ENCODE assay signal across 14 cellular contexts in genomic region chr3:48945856-48946549, GRCh38. TPM values are rescaled to one million over a fixed set of nuclear protein-coding genes. Genes with fewer than 3 reads are reported as not detected.
A peak's percentile ranks its signal among the peaks of the same experiment; 100 is the strongest.
DNase-seq lines count a peak whose midpoint lies in the region; ATAC-seq and TF ChIP-seq lines count a peak whose summit lies in the region.
"Had no signal": no experiment of that assay in that cellular context is flagged by ENCODE, and none has a peak within 500 bp of the region (broad histone marks: within the 10 kb centered on the region; RNA-seq: fewer than 3 reads in every experiment).

No MANE protein-coding gene starts in this region.

- POLR2A ChIA-PET in CD4-positive, alpha-beta memory T cell (lab: Charles Lee; ENCODE audit: partially characterized antibody) = no interaction called here
- POLR2A ChIA-PET in WTC11 (lab: Charles Lee) = no interaction called here

- H3K4me1 Mint-ChIP-seq in CD4-positive, alpha-beta memory T cell = peaks cover 20 to 31% (median 26%) of the 10 kb centered on the region in 4 donors
- H3K4me1 Mint-ChIP-seq in WTC11 (peaks cover 6% of the 10 kb centered on the region), natural killer cell (peaks cover 27 to 39% of the 10 kb centered on the region in 2 donors)

- DNase-seq in CD4-positive, alpha-beta memory T cell = no peak
- DNase-seq in WTC11 (ENCODE audit: low spot score) (no peak), natural killer cell (no peak), NCI-H187 treated with DMSO at 0.1 percent for 48 hours (lab: John Stamatoyannopoulos, UW) (no peak), DMS79 (lab: John Stamatoyannopoulos, UW) (no peak)
- DNase-seq: activated CD4-positive, alpha-beta T cell treated with anti-CD3 and anti-CD28 coated beads for 1 hour; aorta; colonic mucosa; GOT3; mesendoderm; thyroid gland had no signal

- H3K27ac Mint-ChIP-seq in CD4-positive, alpha-beta memory T cell = peak overlapping the region in 6 of 7 donors; percentile 36 to 90 (median 68)
- peak overlapping the region; percentile 61 for H3K27ac Mint-ChIP-seq in WTC11
- H3K27ac Mint-ChIP-seq in natural killer cell = peak overlapping the region; percentile 50 to 72

- peak overlapping the region; percentile 30; the same call in 1 of the 2 replicates for H3K4me3 ChIP-seq in BLaER1
- H3K4me3 ChIP-seq in CD4-positive, alpha-beta memory T cell (ENCODE audit: low read length in 2 of 2) = no peak overlapping the region
- H3K4me3 ChIP-seq: colonic mucosa, right atrium auricular region, thyroid gland had no signal

- H3K4me1 ChIP-seq in BLaER1 = peaks cover 59% of the 10 kb centered on the region
- peaks cover 6% of the 10 kb centered on the region for H3K4me1 ChIP-seq in CD4-positive, alpha-beta memory T cell (ENCODE audit: insufficient read depth, low read length)
- H3K4me1 ChIP-seq: colonic mucosa had no signal

- TF ChIP-seq CTCF in WTC11 (IDR thresholded peaks at IDR 0.05) = no peak
- no peak for TF ChIP-seq CTCF in natural killer cell (IDR thresholded peaks at IDR 0.05)

- intact Hi-C loops in CD4-positive, alpha-beta memory T cell (cut with micrococcal nuclease) = no loop called here
- intact Hi-C loops in natural killer cell (cut with micrococcal nuclease) = no loop called here

- H3K36me3 ChIP-seq in BLaER1 = peaks cover 41% of the 10 kb centered on the region; the same call in 1 of the 2 replicates
- H3K36me3 ChIP-seq in CD4-positive, alpha-beta memory T cell (ENCODE audit: insufficient read depth, low read length) = peaks cover 5% of the 10 kb centered on the region
- H3K36me3 ChIP-seq: colonic mucosa, right atrium auricular region, thyroid gland had no signal

- H3K9me3 Mint-ChIP-seq in CD4-positive, alpha-beta memory T cell = no peaks in the 10 kb centered on the region
- H3K9me3 Mint-ChIP-seq in WTC11 (no peaks in the 10 kb centered on the region), natural killer cell (no peaks in the 10 kb centered on the region)

- H4K20me1 ChIP-seq in BLaER1 = peaks cover 25% of the 10 kb centered on the region

- no peaks in the 10 kb centered on the region for H3K27me3 ChIP-seq in BLaER1
- H3K27me3 ChIP-seq in CD4-positive, alpha-beta memory T cell (ENCODE audit: insufficient read depth, low read length) = no peaks in the 10 kb centered on the region
- H3K27me3 ChIP-seq: colonic mucosa, right atrium auricular region, thyroid gland had no signal

- peak overlapping the region; percentile 71 for H3K27ac ChIP-seq in BLaER1
- H3K27ac ChIP-seq in CD4-positive, alpha-beta memory T cell (ENCODE audit: low read depth, low read length) = no peak overlapping the region
- H3K27ac ChIP-seq: colonic mucosa, thyroid gland had no signal

- peak overlapping the region; percentile 69 for H3K9ac ChIP-seq in BLaER1

- ATAC-seq in WTC11 (no peak), natural killer cell (no peak), HG02852 (IDR thresholded peaks at IDR 0.05; ENCODE audit: unreplicated experiment) (no peak)

- CTCF ChIA-PET in CD4-positive, alpha-beta memory T cell (lab: Charles Lee; ENCODE audit: partially characterized antibody) = no interaction called here
- CTCF ChIA-PET in WTC11 (lab: Charles Lee) = interaction anchor here (0.9 kb wide), 1 partner anchor 14 kb away, joined by 3 read pairs; no protein-coding TSS in a partner anchor

- H3K4me2 ChIP-seq in BLaER1 = peak overlapping the region; percentile 85

- H3K27me3 Mint-ChIP-seq in CD4-positive, alpha-beta memory T cell = no peaks in the 10 kb centered on the region
- H3K27me3 Mint-ChIP-seq in WTC11 (ENCODE audit: low read depth) (no peaks in the 10 kb centered on the region), natural killer cell (ENCODE audit: low read depth in 2 of 2) (no peaks in the 10 kb centered on the region)

- no peaks in the 10 kb centered on the region for H3K9me3 ChIP-seq in BLaER1
- no peaks in the 10 kb centered on the region for H3K9me3 ChIP-seq in CD4-positive, alpha-beta memory T cell (ENCODE audit: control insufficient read depth in 1 of 2, low read length in 2 of 2)
- H3K9me3 ChIP-seq: colonic mucosa, right atrium auricular region, thyroid gland had no signal

- no peak overlapping the region for H3K4me3 Mint-ChIP-seq in CD4-positive, alpha-beta memory T cell
- H3K4me3 Mint-ChIP-seq in WTC11 = no peak overlapping the region
- H3K4me3 Mint-ChIP-seq in natural killer cell = no peak overlapping the region

- peaks cover 5 to 16% of the 10 kb centered on the region in 2 donors for H3K36me3 Mint-ChIP-seq in CD4-positive, alpha-beta memory T cell
- peaks cover 2% of the 10 kb centered on the region; the same call in 1 of the 2 replicates for H3K36me3 Mint-ChIP-seq in WTC11
- no peaks in the 10 kb centered on the region for H3K36me3 Mint-ChIP-seq in natural killer cell

TF ChIP-seq in WTC11, 78 proteins besides CTCF, POLR2A, EP300 and RAD21 (continues in another document):
- TF ChIP-seq CBFB (CRISPR knock-in tag; IDR thresholded peaks at IDR 0.05; ENCODE audit: low read depth) (no peak), ELF4 (CRISPR knock-in tag; IDR thresholded peaks at IDR 0.05; ENCODE audit: low read depth) (no peak), E2F1 (CRISPR knock-in tag; IDR thresholded peaks at IDR 0.05) (no peak), IRF2 (CRISPR knock-in tag; IDR thresholded peaks at IDR 0.05; ENCODE audit: borderline replicate concordance, low read depth) (no peak), OVOL2 (CRISPR knock-in tag; IDR thresholded peaks at IDR 0.05; ENCODE audit: borderline replicate concordance) (no peak), ZNF532 (CRISPR knock-in tag; IDR thresholded peaks at IDR 0.05; ENCODE audit: borderline replicate concordance) (no peak), ZNF219 (CRISPR knock-in tag; IDR thresholded peaks at IDR 0.05; ENCODE audit: borderline replicate concordance) (no peak)

RNA-seq across cellular contexts. Expression of gene ARIH2, which starts 27.4 kb away (rescaled TPM):
- 100 to 1,000 TPM; 141 to 149 TPM for total RNA-seq in CD4-positive, alpha-beta memory T cell
- 100 to 1,000 TPM; 109 to 153 TPM for polyA plus RNA-seq in CD4-positive, alpha-beta memory T cell
- total RNA-seq in WTC11 (2021) (86.2 to 134 TPM (median 95.1 TPM) in 3 replicates), natural killer cell (100 to 1,000 TPM; 239 to 291 (median 243) TPM)

RNA-seq across cellular contexts. Expression of gene P4HTM, which starts 44.0 kb away (rescaled TPM):
- total RNA-seq in CD4-positive, alpha-beta memory T cell = 10 to 100 TPM; 79.3 to 87.3 TPM
- polyA plus RNA-seq in CD4-positive, alpha-beta memory T cell = 10 to 100 TPM; 29.7 to 32.8 TPM
- total RNA-seq in WTC11 (2021) (21.9 to 28.8 TPM (median 28.2 TPM) in 3 replicates), natural killer cell (10 to 100 TPM; 28.8 to 31.3 (median 30.6) TPM)

RNA-seq across cellular contexts. Expression of gene SLC25A20, which starts 47.3 kb away (rescaled TPM):
- 10 to 100 TPM; 12.7 to 19.2 TPM for total RNA-seq in CD4-positive, alpha-beta memory T cell
- polyA plus RNA-seq in CD4-positive, alpha-beta memory T cell = 10 to 100 TPM; 21.9 to 67.6 TPM
- total RNA-seq in WTC11 (2021) = 3.9 to 6.3 TPM (median 4.9 TPM) in 3 replicates
- total RNA-seq in natural killer cell = 10 to 100 TPM; 29.5 to 64.0 (median 48.3) TPM
